8 cellular contexts compared by ENCODE assay signal in the genomic region with DNA sequence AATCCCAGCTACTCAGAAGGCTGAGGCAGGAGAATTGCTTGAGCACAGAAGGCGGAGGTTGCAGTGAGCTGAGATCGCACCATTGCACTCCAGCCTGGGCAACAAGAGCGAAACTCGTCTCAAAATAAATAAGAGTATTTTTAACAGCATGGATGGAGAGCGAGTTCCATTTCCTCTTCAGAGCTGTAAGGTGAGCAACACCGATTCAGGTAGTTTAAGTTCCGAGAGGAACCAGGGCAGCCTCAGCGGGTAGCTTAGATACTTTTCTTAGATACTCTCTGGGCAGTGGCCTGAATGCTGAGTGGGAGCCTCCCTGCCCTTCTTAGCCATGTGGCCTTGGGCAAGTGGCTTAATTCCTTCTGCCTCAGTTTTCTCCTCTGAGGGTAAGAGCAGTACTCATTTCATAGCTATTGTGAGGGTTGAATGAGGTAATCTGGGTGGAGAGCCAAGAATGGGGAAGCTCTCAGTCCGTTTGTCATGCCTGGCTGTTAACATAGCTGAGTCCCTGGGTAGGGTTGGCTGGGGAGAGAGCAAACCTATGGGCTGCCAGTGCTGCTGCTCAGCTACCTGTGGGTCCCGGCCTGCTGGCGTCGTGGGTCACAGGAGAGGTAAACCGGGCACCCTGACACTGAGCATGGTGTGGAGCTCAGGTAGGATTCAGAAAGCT. TPM values are rescaled to one million over a fixed set of nuclear protein-coding genes. Genes with fewer than 3 reads are reported as not detected.
DNase-seq lines count a peak whose midpoint lies in the region; ATAC-seq and TF ChIP-seq lines count a peak whose summit lies in the region.

No MANE protein-coding gene starts in this region.

- H3K4me3 Mint-ChIP-seq in WTC11, result no peak overlapping the region
- no peak overlapping the region for H3K4me3 Mint-ChIP-seq in activated CD8-positive, alpha-beta T cell treated with anti-CD3 and anti-CD28 coated beads, Interleukin-2, amount 10 ng/mL, durations not matched to agents 7 days and 5 days
- H3K4me3 Mint-ChIP-seq in activated CD4-positive, alpha-beta T cell treated with anti-CD3 and anti-CD28 coated beads, Interleukin-2, amount 10 ng/mL, durations not matched to agents 24 days and 14 days, result no peak overlapping the region

- CTCF ChIA-PET in WTC11 (lab: Charles Lee), result interaction anchor here (0.6 to 1.4 kb wide), 8 partner anchors 9 to 249 kb away, joined by 3 to 5 read pairs (median 4); no protein-coding TSS in a partner anchor
- CTCF ChIA-PET in activated CD8-positive, alpha-beta T cell treated with anti-CD3 and anti-CD28 coated beads, Interleukin-2, amount 10 ng/mL, durations not matched to agents 7 days and 5 days (lab: Charles Lee), result interaction anchor here (1.4 to 1.6 kb wide), 2 partner anchors 18 to 53 kb away, joined by 3 to 4 read pairs; no protein-coding TSS in a partner anchor

- H3K27ac Mint-ChIP-seq in WTC11, result peak overlapping the region; percentile 70
- no peak overlapping the region for H3K27ac Mint-ChIP-seq in activated CD8-positive, alpha-beta T cell treated with anti-CD3 and anti-CD28 coated beads, Interleukin-2, amount 10 ng/mL, durations not matched to agents 7 days and 5 days
- no peak overlapping the region for H3K27ac Mint-ChIP-seq in activated CD4-positive, alpha-beta T cell treated with anti-CD3 and anti-CD28 coated beads, Interleukin-2, amount 10 ng/mL, durations not matched to agents 24 days and 14 days

- no peaks in the 10 kb centered on the region; the same call in 1 of the 2 replicates for H3K36me3 Mint-ChIP-seq in WTC11
- H3K36me3 Mint-ChIP-seq in activated CD8-positive, alpha-beta T cell treated with anti-CD3 and anti-CD28 coated beads, Interleukin-2, amount 10 ng/mL, durations not matched to agents 7 days and 5 days (ENCODE audit: low read depth), result no peaks in the 10 kb centered on the region
- peaks cover 3% of the 10 kb centered on the region for H3K36me3 Mint-ChIP-seq in activated CD4-positive, alpha-beta T cell treated with anti-CD3 and anti-CD28 coated beads, Interleukin-2, amount 10 ng/mL, durations not matched to agents 24 days and 14 days (ENCODE audit: low read depth)

- H3K4me1 Mint-ChIP-seq in WTC11, result peaks cover 57% of the 10 kb centered on the region
- H3K4me1 Mint-ChIP-seq in activated CD8-positive, alpha-beta T cell treated with anti-CD3 and anti-CD28 coated beads, Interleukin-2, amount 10 ng/mL, durations not matched to agents 7 days and 5 days (ENCODE audit: low read depth), result peaks cover 36% of the 10 kb centered on the region
- H3K4me1 Mint-ChIP-seq in activated CD4-positive, alpha-beta T cell treated with anti-CD3 and anti-CD28 coated beads, Interleukin-2, amount 10 ng/mL, durations not matched to agents 24 days and 14 days, result peaks cover 38% of the 10 kb centered on the region

- no peaks in the 10 kb centered on the region for H3K9me3 Mint-ChIP-seq in WTC11
- no peaks in the 10 kb centered on the region for H3K9me3 Mint-ChIP-seq in activated CD8-positive, alpha-beta T cell treated with anti-CD3 and anti-CD28 coated beads, Interleukin-2, amount 10 ng/mL, durations not matched to agents 7 days and 5 days (ENCODE audit: insufficient read depth)
- H3K9me3 Mint-ChIP-seq in activated CD4-positive, alpha-beta T cell treated with anti-CD3 and anti-CD28 coated beads, Interleukin-2, amount 10 ng/mL, durations not matched to agents 24 days and 14 days, result no peaks in the 10 kb centered on the region

- intact Hi-C loops in activated CD4-positive, alpha-beta T cell treated with anti-CD3 and anti-CD28 coated beads, Interleukin-2, amount 10 ng/mL, durations not matched to agents 24 days and 14 days (cut with micrococcal nuclease), result loop anchor here (5.0 kb wide), 1 partner anchor 178 kb away; no protein-coding TSS in a partner anchor

- H3K4me3 ChIP-seq in AG10803 (ENCODE audit: low read length), result no peak overlapping the region

- DNase-seq in AG10803 (ENCODE audit: low read depth), result peak; percentile 83
- DNase-seq in WTC11 (ENCODE audit: low spot score), result peak; percentile 10
- DNase-seq in islet precursor cell, result peak; percentile 56
- no peak for DNase-seq in activated CD8-positive, alpha-beta T cell treated with anti-CD3 and anti-CD28 coated beads, Interleukin-2, amount 10 ng/mL, durations not matched to agents 7 days and 5 days
- no peak for DNase-seq in activated CD4-positive, alpha-beta T cell treated with anti-CD3 and anti-CD28 coated beads, Interleukin-2, amount 10 ng/mL, durations not matched to agents 24 days and 14 days

- H3K27me3 Mint-ChIP-seq in WTC11 (ENCODE audit: low read depth), result no peaks in the 10 kb centered on the region; the same call in none of the 2 replicates
- no peaks in the 10 kb centered on the region for H3K27me3 Mint-ChIP-seq in activated CD8-positive, alpha-beta T cell treated with anti-CD3 and anti-CD28 coated beads, Interleukin-2, amount 10 ng/mL, durations not matched to agents 7 days and 5 days (ENCODE audit: low read depth)
- no peaks in the 10 kb centered on the region for H3K27me3 Mint-ChIP-seq in activated CD4-positive, alpha-beta T cell treated with anti-CD3 and anti-CD28 coated beads, Interleukin-2, amount 10 ng/mL, durations not matched to agents 24 days and 14 days

- ATAC-seq in HG02884 (IDR thresholded peaks at IDR 0.05; ENCODE audit: unreplicated experiment), result peak; percentile 29
- no peak for ATAC-seq in WTC11
- no peak for ATAC-seq in activated CD8-positive, alpha-beta T cell treated with anti-CD3 and anti-CD28 coated beads, Interleukin-2, amount 10 ng/mL, durations not matched to agents 7 days and 5 days
- no peak for ATAC-seq in GM18858 (IDR thresholded peaks at IDR 0.05; ENCODE audit: unreplicated experiment)
- ATAC-seq in HG03571 (IDR thresholded peaks at IDR 0.05; ENCODE audit: unreplicated experiment), result no peak

- POLR2A ChIA-PET in WTC11 (lab: Charles Lee), result no interaction called here
- POLR2A ChIA-PET in activated CD8-positive, alpha-beta T cell treated with anti-CD3 and anti-CD28 coated beads, Interleukin-2, amount 10 ng/mL, durations not matched to agents 7 days and 5 days (lab: Charles Lee), result no interaction called here

- no peak for TF ChIP-seq CTCF in AG10803 (conservative IDR thresholded peaks at IDR 0.05; ENCODE audit: low read length)
- TF ChIP-seq CTCF in WTC11 (IDR thresholded peaks at IDR 0.05), result no peak

TF ChIP-seq in WTC11, 78 proteins besides CTCF, POLR2A, EP300 and RAD21:
- TF ChIP-seq TEAD4 (CRISPR knock-in tag; IDR thresholded peaks at IDR 0.05), result no peak
- TF ChIP-seq, protein P1, sequence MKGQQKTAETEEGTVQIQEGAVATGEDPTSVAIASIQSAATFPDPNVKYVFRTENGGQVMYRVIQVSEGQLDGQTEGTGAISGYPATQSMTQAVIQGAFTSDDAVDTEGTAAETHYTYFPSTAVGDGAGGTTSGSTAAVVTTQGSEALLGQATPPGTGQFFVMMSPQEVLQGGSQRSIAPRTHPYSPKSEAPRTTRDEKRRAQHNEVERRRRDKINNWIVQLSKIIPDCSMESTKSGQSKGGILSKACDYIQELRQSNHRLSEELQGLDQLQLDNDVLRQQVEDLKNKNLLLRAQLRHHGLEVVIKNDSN (CRISPR knock-in tag; IDR thresholded peaks at IDR 0.05), result no peak
- no peak for TF ChIP-seq ESRRA (CRISPR knock-in tag; IDR thresholded peaks at IDR 0.05; ENCODE audit: borderline replicate concordance)
- TF ChIP-seq ZBTB21 (CRISPR knock-in tag; IDR thresholded peaks at IDR 0.05; ENCODE audit: borderline replicate concordance), result no peak

RNA-seq across cellular contexts. Expression of a gene that starts 4.1 kb away (rescaled TPM):
- 100 to 133 TPM (median 126 TPM) in 3 replicates for total RNA-seq in WTC11 (2021)
- total RNA-seq in activated CD8-positive, alpha-beta T cell treated with anti-CD3 and anti-CD28 coated beads, Interleukin-2, amount 10 ng/mL, durations not matched to agents 7 days and 5 days, result 10 to 100 TPM; 35.6 to 38.3 TPM
- 79.4 and 80.6 TPM in 2 replicates for total RNA-seq in activated CD4-positive, alpha-beta T cell treated with anti-CD3 and anti-CD28 coated beads, Interleukin-2, amount 10 ng/mL, durations not matched to agents 24 days and 14 days

Comparison
In these comparisons a context has a peak if more than half of its experiments do, and no peak if none do; other contexts are left out.
1. DNase-seq: peak in AG10803 (single experiment), WTC11 (single experiment) and islet precursor cell (single experiment); none in activated CD8-positive, alpha-beta T cell treated with anti-CD3 and anti-CD28 coated beads, Interleukin-2, amount 10 ng/mL, durations not matched to agents 7 days and 5 days (single experiment) and activated CD4-positive, alpha-beta T cell treated with anti-CD3 and anti-CD28 coated beads, Interleukin-2, amount 10 ng/mL, durations not matched to agents 24 days and 14 days (single experiment).